Comparison of ENCODE assay signal across 8 cellular contexts in genomic region chr1:11179749-11180148, GRCh38. TPM values are rescaled to one million over a fixed set of nuclear protein-coding genes. Genes with fewer than 3 reads are reported as not detected.
"Had no signal": no experiment of that assay in that cellular context is flagged by ENCODE, and none has a peak within 500 bp of the region (broad histone marks: within the 10 kb centered on the region; RNA-seq: fewer than 3 reads in every experiment).

No MANE protein-coding gene starts in this region.

RNA-seq across cellular contexts. Expression of gene ANGPTL7, which starts 9.4 kb away (rescaled TPM):
- total RNA-seq: activated CD4-positive, alpha-beta memory T cell treated with anti-CD3 and anti-CD28 coated beads, Interleukin-2, amount 10 ng/mL, durations not matched to agents 7 days and 5 days; activated CD4-positive, alpha-beta T cell treated with anti-CD3 and anti-CD28 coated beads for 36 hours; activated naive CD8-positive, alpha-beta T cell treated with anti-CD3 and anti-CD28 coated beads for 36 hours; activated T-cell treated with anti-CD3 and anti-CD28 coated beads, Interleukin-2, amount 50 U/mL, for 72 hours; glomerular endothelial cell; natural killer cell; testis had no signal
- polyA plus RNA-seq: mammary epithelial cell had no signal
